9 cellular contexts compared by ENCODE assay signal in the genomic region with DNA sequence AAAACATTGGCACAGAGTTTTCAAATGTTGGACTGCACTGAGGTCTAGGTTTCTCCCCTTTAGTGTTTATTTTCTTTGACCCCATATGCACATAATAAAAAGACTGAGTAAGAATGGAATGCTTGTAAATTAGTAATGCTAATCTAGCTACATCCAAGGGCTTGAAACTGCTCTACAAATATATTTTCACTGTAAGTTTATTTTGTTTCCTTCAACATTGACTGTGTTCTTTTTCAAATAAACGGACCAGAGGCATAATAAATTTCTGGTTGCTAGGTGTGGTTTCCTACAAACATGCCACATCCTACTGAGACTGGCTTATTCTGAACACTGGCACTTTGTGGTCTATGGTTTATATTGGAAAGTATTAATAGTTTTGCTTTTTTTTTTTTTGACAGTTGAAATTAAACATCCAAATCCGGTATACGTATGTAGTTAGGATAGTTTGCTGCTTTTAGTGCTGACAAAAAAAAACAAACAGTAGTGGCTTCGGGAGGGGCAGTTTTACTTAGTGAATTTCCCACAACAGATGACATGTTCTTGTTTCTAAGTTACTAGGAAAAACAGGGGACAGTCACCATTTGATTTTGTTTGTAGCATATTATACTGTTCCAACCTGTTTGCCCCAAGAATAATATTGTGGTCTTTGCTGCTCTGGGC. TPM values are rescaled to one million over a fixed set of nuclear protein-coding genes. Genes with fewer than 3 reads are reported as not detected.
DNase-seq lines count a peak whose midpoint lies in the region; ATAC-seq and TF ChIP-seq lines count a peak whose summit lies in the region.
"Had no signal": no experiment of that assay in that cellular context is flagged by ENCODE, and none has a peak within 500 bp of the region (broad histone marks: within the 10 kb centered on the region; RNA-seq: fewer than 3 reads in every experiment).

No MANE protein-coding gene starts in this region.

- H3K9me3 ChIP-seq in right cardiac atrium (ENCODE audit: control insufficient read depth, low read length) (no peaks in the 10 kb centered on the region), tibial artery (no peaks in the 10 kb centered on the region)

- intact Hi-C loops in right cardiac atrium (cut with DNase I) (no loop called here), tibial artery (cut with DNase I; ENCODE audit: low total_unique reads) (no loop called here)

- H3K27ac Mint-ChIP-seq in activated T-cell treated with anti-CD3 and anti-CD28 coated beads, Interleukin-2, amount 50 U/mL, for 24 hours = peak overlapping the region; percentile 90
- peak overlapping the region; percentile 80; the same call in 1 of the 2 replicates for H3K27ac Mint-ChIP-seq in WTC11

- H3K27me3 Mint-ChIP-seq in activated T-cell treated with anti-CD3 and anti-CD28 coated beads, Interleukin-2, amount 50 U/mL, for 24 hours = no peaks in the 10 kb centered on the region
- H3K27me3 Mint-ChIP-seq in WTC11 (ENCODE audit: low read depth) = no peaks in the 10 kb centered on the region

- H3K27ac ChIP-seq in right cardiac atrium (ENCODE audit: low read length) (peak overlapping the region; percentile 85), tibial artery (peak overlapping the region; percentile 78 to 80)

- no peak overlapping the region for H3K4me3 ChIP-seq in right cardiac atrium (ENCODE audit: low read length)
- no peak overlapping the region for H3K4me3 ChIP-seq in tibial artery

- H3K27me3 ChIP-seq in right cardiac atrium (ENCODE audit: control insufficient read depth, insufficient read depth) = no peaks in the 10 kb centered on the region
- no peaks in the 10 kb centered on the region for H3K27me3 ChIP-seq in tibial artery

- peaks cover 23% of the 10 kb centered on the region for H3K36me3 Mint-ChIP-seq in activated T-cell treated with anti-CD3 and anti-CD28 coated beads, Interleukin-2, amount 50 U/mL, for 24 hours (ENCODE audit: low read depth)
- peaks cover 7% of the 10 kb centered on the region for H3K36me3 Mint-ChIP-seq in WTC11

- H3K36me3 ChIP-seq in tibial artery = no peaks in the 10 kb centered on the region

- no peak for ATAC-seq in WTC11
- ATAC-seq in right cardiac atrium = peak; percentile 75 to 88

- peaks cover 78% of the 10 kb centered on the region for H3K4me1 Mint-ChIP-seq in activated T-cell treated with anti-CD3 and anti-CD28 coated beads, Interleukin-2, amount 50 U/mL, for 24 hours (ENCODE audit: low read depth)
- peaks cover 66% of the 10 kb centered on the region for H3K4me1 Mint-ChIP-seq in WTC11

- TF ChIP-seq CTCF in WTC11 (IDR thresholded peaks at IDR 0.05) (no peak), tibial artery (IDR thresholded peaks at IDR 0.05) (no peak)

- 31% methylated on average over 4 of the region's 4 CpGs for WGBS in right cardiac atrium

- CTCF ChIA-PET in WTC11 (lab: Charles Lee) = no interaction called here

- peak overlapping the region; percentile 8 for H3K4me3 Mint-ChIP-seq in activated T-cell treated with anti-CD3 and anti-CD28 coated beads, Interleukin-2, amount 50 U/mL, for 24 hours
- no peak overlapping the region for H3K4me3 Mint-ChIP-seq in WTC11

- POLR2A ChIA-PET in WTC11 (lab: Charles Lee) = no interaction called here

- peaks cover 4% of the 10 kb centered on the region for H3K4me1 ChIP-seq in right cardiac atrium (ENCODE audit: control insufficient read depth, insufficient read depth, low read length)
- peaks cover 0 to 33% (median 9%) of the 10 kb centered on the region in 4 donors for H3K4me1 ChIP-seq in tibial artery

- no peak for DNase-seq in activated T-cell treated with anti-CD3 and anti-CD28 coated beads, Interleukin-2, amount 50 U/mL, for 24 hours
- DNase-seq in activated T-cell treated with anti-CD3 and anti-CD28 coated beads for 4 hours = no peak
- DNase-seq in WTC11 (ENCODE audit: low spot score) = no peak
- DNase-seq in right cardiac atrium = no peak
- DNase-seq in tibial artery = no peak
- no peak for DNase-seq in KG1 (lab: John Stamatoyannopoulos, UW)
- DNase-seq in OCI-M2 (lab: John Stamatoyannopoulos, UW; ENCODE audit: unreplicated experiment) = no peak
- DNase-seq in stimulated activated CD4-positive, alpha-beta T cell treated with anti-CD3 and anti-CD28 coated beads, Interleukin-4, amount 100 ng/mL, for 4 hours = no peak
- DNase-seq: DMS79 had no signal

- H3K9me3 Mint-ChIP-seq in activated T-cell treated with anti-CD3 and anti-CD28 coated beads, Interleukin-2, amount 50 U/mL, for 24 hours = no peaks in the 10 kb centered on the region
- no peaks in the 10 kb centered on the region; the same call in 1 of the 2 replicates for H3K9me3 Mint-ChIP-seq in WTC11

TF ChIP-seq in WTC11, 78 proteins besides CTCF, POLR2A, EP300 and RAD21 (continues in another document):
- TF ChIP-seq ATF1 (CRISPR knock-in tag; IDR thresholded peaks at IDR 0.05) = no peak
- no peak for TF ChIP-seq FOXK1 (CRISPR knock-in tag; IDR thresholded peaks at IDR 0.05)
- TF ChIP-seq, protein P1, sequence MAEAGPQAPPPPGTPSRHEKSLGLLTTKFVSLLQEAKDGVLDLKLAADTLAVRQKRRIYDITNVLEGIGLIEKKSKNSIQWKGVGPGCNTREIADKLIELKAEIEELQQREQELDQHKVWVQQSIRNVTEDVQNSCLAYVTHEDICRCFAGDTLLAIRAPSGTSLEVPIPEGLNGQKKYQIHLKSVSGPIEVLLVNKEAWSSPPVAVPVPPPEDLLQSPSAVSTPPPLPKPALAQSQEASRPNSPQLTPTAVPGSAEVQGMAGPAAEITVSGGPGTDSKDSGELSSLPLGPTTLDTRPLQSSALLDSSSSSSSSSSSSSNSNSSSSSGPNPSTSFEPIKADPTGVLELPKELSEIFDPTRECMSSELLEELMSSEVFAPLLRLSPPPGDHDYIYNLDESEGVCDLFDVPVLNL (CRISPR knock-in tag; IDR thresholded peaks at IDR 0.05; ENCODE audit: borderline replicate concordance, low read depth) = no peak
- TF ChIP-seq MAX (CRISPR knock-in tag; IDR thresholded peaks at IDR 0.05) = no peak
- no peak for TF ChIP-seq ARID4B (CRISPR knock-in tag; IDR thresholded peaks at IDR 0.05; ENCODE audit: borderline replicate concordance)
- TF ChIP-seq, protein P2, sequence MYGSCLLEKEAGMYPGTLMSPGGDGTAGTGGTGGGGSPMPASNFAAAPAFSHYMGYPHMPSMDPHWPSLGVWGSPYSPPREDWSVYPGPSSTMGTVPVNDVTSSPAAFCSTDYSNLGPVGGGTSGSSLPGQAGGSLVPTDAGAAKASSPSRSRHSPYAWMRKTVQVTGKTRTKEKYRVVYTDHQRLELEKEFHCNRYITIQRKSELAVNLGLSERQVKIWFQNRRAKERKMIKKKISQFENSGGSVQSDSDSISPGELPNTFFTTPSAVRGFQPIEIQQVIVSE (CRISPR knock-in tag; IDR thresholded peaks at IDR 0.05; ENCODE audit: borderline replicate concordance) = no peak

RNA-seq across cellular contexts. Expression of gene CA5B, which starts 13.2 kb away (rescaled TPM):
- total RNA-seq in WTC11 (2021) (7.3 to 9.0 TPM (median 7.9 TPM) in 3 replicates), right cardiac atrium (1 to 10 TPM; 4.5 to 7.5 (median 6.6) TPM)
- 2.1 TPM for polyA plus RNA-seq in right cardiac atrium

RNA-seq across cellular contexts. Expression of gene ZRSR2, which starts 39.0 kb away (rescaled TPM):
- total RNA-seq in WTC11 (2021) (7.0 to 8.9 TPM (median 8.6 TPM) in 3 replicates), right cardiac atrium (1 to 10 TPM; 6.8 to 9.1 (median 8.3) TPM)
- 13.6 TPM for polyA plus RNA-seq in right cardiac atrium
